Comparison of ENCODE assay signal across 1 cellular context in genomic region chr5:140075371-140075770, GRCh38.
TF ChIP-seq lines count a peak whose summit lies in the region.

No MANE protein-coding gene starts in this region.

TF ChIP-seq in K562, 482 proteins besides CTCF, POLR2A, EP300 and RAD21:
- TF ChIP-seq DEAF1 (CRISPR knock-in tag; IDR thresholded peaks at IDR 0.05) (0 out of 2 replicates have a peak, but pooled peaks have one; percentile 18), MEIS2 (IDR thresholded peaks at IDR 0.05; ENCODE audit: partially characterized antibody) (no peak), MAFF (IDR thresholded peaks at IDR 0.05; ENCODE audit: low read length) (no peak), CC2D1A (IDR thresholded peaks at IDR 0.05) (peak; percentile 22; the same call in 1 of the 2 replicates)
TF ChIP-seq in K562: peak in this region for 2.
